ENCODE assay signal across 9 cellular contexts in the genomic region with DNA sequence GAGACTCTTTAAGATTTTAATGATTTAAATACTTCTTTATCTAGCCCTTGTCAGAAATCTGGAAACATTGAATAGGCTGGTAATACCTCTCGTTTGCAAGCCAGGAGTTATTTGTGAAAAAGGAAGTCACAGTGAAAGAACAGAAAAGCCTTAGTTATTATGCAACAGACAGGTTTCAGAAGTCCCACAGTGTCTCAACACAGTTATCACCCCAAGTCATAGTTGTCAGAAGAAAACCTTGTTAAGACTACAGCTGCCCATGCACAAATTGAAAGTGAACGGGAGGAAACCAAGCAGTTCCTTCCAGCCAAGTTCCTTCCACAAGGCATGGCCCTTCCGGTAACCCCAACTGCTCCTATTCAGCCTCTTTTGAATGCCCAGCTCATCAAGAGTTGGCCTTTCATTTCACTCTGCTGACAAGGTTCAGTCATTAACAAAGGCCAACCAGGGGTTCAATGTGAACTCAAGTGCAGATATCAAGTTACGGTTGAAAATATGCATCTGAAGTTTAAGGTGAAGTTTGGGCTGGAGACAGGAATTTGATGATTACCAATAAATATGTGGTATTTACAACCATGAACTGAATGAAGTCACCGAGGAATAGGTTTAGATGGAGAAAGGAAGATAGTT.
DNase-seq lines count a peak whose midpoint lies in the region; ATAC-seq and TF ChIP-seq lines count a peak whose summit lies in the region.
"Had no signal": no experiment of that assay in that cellular context is flagged by ENCODE, and none has a peak within 500 bp of the region (broad histone marks: within the 10 kb centered on the region; RNA-seq: fewer than 3 reads in every experiment).

No MANE protein-coding gene starts in this region.

- ATAC-seq in GM18519 (IDR thresholded peaks at IDR 0.05; ENCODE audit: low FRiP score, unreplicated experiment) (peak; percentile 95), GM21529 (IDR thresholded peaks at IDR 0.05; ENCODE audit: unreplicated experiment) (peak; percentile 95), HG03457 (IDR thresholded peaks at IDR 0.05; ENCODE audit: unreplicated experiment) (peak; percentile 91), SK-N-SH treated with all-trans-retinoic acid at 6 μM for 48 hours (no peak)

- DNase-seq in iPS-NIHi11 (ENCODE audit: low spot score) (peak; percentile 23), NCI-H2081 (lab: John Stamatoyannopoulos, UW) (no peak), NCI-H2227 (lab: John Stamatoyannopoulos, UW; ENCODE audit: unreplicated experiment) (no peak), NCI-H1694 treated with DMSO at 0.1 percent for 48 hours (lab: John Stamatoyannopoulos, UW) (no peak)
- DNase-seq: NCI-H2107 had no signal

TF ChIP-seq in SK-N-SH treated with all-trans-retinoic acid at 6 μM for 48 hours, 23 proteins besides CTCF, POLR2A, EP300 and RAD21:
- TF ChIP-seq SNAI2 (CRISPR knock-in tag; IDR thresholded peaks at IDR 0.05): no peak
- TF ChIP-seq, protein P1, sequence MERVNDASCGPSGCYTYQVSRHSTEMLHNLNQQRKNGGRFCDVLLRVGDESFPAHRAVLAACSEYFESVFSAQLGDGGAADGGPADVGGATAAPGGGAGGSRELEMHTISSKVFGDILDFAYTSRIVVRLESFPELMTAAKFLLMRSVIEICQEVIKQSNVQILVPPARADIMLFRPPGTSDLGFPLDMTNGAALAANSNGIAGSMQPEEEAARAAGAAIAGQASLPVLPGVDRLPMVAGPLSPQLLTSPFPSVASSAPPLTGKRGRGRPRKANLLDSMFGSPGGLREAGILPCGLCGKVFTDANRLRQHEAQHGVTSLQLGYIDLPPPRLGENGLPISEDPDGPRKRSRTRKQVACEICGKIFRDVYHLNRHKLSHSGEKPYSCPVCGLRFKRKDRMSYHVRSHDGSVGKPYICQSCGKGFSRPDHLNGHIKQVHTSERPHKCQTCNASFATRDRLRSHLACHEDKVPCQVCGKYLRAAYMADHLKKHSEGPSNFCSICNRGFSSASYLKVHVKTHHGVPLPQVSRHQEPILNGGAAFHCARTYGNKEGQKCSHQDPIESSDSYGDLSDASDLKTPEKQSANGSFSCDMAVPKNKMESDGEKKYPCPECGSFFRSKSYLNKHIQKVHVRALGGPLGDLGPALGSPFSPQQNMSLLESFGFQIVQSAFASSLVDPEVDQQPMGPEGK (CRISPR knock-in tag; IDR thresholded peaks at IDR 0.05; ENCODE audit: borderline replicate concordance): no peak
- TF ChIP-seq, protein P2, sequence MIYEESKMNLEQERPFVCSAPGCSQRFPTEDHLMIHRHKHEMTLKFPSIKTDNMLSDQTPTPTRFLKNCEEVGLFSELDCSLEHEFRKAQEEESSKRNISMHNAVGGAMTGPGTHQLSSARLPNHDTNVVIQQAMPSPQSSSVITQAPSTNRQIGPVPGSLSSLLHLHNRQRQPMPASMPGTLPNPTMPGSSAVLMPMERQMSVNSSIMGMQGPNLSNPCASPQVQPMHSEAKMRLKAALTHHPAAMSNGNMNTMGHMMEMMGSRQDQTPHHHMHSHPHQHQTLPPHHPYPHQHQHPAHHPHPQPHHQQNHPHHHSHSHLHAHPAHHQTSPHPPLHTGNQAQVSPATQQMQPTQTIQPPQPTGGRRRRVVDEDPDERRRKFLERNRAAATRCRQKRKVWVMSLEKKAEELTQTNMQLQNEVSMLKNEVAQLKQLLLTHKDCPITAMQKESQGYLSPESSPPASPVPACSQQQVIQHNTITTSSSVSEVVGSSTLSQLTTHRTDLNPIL (CRISPR knock-in tag; IDR thresholded peaks at IDR 0.05; ENCODE audit: low read depth): no peak
- TF ChIP-seq ISL1 (CRISPR knock-in tag; IDR thresholded peaks at IDR 0.05): no peak
- no peak for TF ChIP-seq TCF4 (CRISPR knock-in tag; IDR thresholded peaks at IDR 0.05; ENCODE audit: borderline replicate concordance)
- TF ChIP-seq GLIS3 (CRISPR knock-in tag; IDR thresholded peaks at IDR 0.05): no peak
- TF ChIP-seq, protein P3, sequence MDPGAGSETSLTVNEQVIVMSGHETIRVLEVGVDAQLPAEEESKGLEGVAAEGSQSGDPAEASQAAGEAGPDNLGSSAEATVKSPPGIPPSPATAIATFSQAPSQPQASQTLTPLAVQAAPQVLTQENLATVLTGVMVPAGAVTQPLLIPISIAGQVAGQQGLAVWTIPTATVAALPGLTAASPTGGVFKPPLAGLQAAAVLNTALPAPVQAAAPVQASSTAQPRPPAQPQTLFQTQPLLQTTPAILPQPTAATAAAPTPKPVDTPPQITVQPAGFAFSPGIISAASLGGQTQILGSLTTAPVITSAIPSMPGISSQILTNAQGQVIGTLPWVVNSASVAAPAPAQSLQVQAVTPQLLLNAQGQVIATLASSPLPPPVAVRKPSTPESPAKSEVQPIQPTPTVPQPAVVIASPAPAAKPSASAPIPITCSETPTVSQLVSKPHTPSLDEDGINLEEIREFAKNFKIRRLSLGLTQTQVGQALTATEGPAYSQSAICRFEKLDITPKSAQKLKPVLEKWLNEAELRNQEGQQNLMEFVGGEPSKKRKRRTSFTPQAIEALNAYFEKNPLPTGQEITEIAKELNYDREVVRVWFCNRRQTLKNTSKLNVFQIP (CRISPR knock-in tag; IDR thresholded peaks at IDR 0.05; ENCODE audit: borderline replicate concordance, low read depth): no peak
- TF ChIP-seq ZNF70 (CRISPR knock-in tag; IDR thresholded peaks at IDR 0.05): no peak
- TF ChIP-seq ARNTL (CRISPR knock-in tag; IDR thresholded peaks at IDR 0.05; ENCODE audit: borderline replicate concordance, low read depth): no peak
- TF ChIP-seq ZFP3 (CRISPR knock-in tag; IDR thresholded peaks at IDR 0.05): no peak
- TF ChIP-seq ZNF8 (CRISPR knock-in tag; IDR thresholded peaks at IDR 0.05): no peak
- no peak for TF ChIP-seq ZFP30 (CRISPR knock-in tag; IDR thresholded peaks at IDR 0.05)
- TF ChIP-seq RARB (CRISPR knock-in tag; IDR thresholded peaks at IDR 0.05): no peak
- no peak for TF ChIP-seq BACH2 (CRISPR knock-in tag; IDR thresholded peaks at IDR 0.05; ENCODE audit: borderline replicate concordance)
- no peak for TF ChIP-seq CSDC2 (CRISPR knock-in tag; IDR thresholded peaks at IDR 0.05)
- TF ChIP-seq ESRRG (CRISPR knock-in tag; IDR thresholded peaks at IDR 0.05): no peak
- TF ChIP-seq ZNF565 (CRISPR knock-in tag; conservative IDR thresholded peaks at IDR 0.05; ENCODE audit: low read depth): no peak
- TF ChIP-seq, protein P4, sequence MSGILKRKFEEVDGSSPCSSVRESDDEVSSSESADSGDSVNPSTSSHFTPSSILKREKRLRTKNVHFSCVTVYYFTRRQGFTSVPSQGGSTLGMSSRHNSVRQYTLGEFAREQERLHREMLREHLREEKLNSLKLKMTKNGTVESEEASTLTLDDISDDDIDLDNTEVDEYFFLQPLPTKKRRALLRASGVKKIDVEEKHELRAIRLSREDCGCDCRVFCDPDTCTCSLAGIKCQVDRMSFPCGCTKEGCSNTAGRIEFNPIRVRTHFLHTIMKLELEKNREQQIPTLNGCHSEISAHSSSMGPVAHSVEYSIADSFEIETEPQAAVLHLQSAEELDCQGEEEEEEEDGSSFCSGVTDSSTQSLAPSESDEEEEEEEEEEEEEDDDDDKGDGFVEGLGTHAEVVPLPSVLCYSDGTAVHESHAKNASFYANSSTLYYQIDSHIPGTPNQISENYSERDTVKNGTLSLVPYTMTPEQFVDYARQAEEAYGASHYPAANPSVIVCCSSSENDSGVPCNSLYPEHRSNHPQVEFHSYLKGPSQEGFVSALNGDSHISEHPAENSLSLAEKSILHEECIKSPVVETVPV (CRISPR knock-in tag; IDR thresholded peaks at IDR 0.05): no peak
